Comparison of ENCODE assay signal across 1 cellular context in the genomic region with DNA sequence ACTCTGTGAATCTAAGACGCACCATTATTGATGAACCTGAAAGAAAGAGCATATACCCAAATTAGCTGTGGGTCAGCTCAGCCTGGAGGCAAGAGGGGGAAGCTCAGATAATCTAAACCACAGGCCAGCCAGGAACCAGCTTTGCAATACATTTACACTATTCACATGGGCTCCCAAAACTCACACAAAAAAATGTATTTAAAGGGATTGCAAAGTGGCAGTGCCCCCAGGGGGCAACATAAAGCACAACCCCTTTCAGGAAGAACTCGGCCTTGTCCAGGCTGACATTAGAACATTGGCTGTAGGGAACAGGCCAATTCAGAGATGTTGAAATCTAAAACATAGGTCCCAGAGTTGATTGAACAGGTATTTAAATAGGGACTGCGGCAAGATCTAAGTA.
TF ChIP-seq lines count a peak whose summit lies in the region.

No MANE protein-coding gene starts in this region.

TF ChIP-seq in HepG2, 621 proteins besides CTCF, POLR2A, EP300 and RAD21:
- TF ChIP-seq, protein P1, sequence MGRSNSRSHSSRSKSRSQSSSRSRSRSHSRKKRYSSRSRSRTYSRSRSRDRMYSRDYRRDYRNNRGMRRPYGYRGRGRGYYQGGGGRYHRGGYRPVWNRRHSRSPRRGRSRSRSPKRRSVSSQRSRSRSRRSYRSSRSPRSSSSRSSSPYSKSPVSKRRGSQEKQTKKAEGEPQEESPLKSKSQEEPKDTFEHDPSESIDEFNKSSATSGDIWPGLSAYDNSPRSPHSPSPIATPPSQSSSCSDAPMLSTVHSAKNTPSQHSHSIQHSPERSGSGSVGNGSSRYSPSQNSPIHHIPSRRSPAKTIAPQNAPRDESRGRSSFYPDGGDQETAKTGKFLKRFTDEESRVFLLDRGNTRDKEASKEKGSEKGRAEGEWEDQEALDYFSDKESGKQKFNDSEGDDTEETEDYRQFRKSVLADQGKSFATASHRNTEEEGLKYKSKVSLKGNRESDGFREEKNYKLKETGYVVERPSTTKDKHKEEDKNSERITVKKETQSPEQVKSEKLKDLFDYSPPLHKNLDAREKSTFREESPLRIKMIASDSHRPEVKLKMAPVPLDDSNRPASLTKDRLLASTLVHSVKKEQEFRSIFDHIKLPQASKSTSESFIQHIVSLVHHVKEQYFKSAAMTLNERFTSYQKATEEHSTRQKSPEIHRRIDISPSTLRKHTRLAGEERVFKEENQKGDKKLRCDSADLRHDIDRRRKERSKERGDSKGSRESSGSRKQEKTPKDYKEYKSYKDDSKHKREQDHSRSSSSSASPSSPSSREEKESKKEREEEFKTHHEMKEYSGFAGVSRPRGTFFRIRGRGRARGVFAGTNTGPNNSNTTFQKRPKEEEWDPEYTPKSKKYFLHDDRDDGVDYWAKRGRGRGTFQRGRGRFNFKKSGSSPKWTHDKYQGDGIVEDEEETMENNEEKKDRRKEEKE (IDR thresholded peaks at IDR 0.05): no peak
- TF ChIP-seq STAG1 (CRISPR knock-in tag; IDR thresholded peaks at IDR 0.05): 0 out of 2 replicates have a peak, but pooled peaks have one; percentile 4
TF ChIP-seq in HepG2: peak in this region for 1.
